Comparison of ENCODE assay signal across 11 cellular contexts in genomic region chr1:229059671-229060079, GRCh38.
DNase-seq lines count a peak whose midpoint lies in the region; ATAC-seq, FAIRE-seq and TF ChIP-seq lines count a peak whose summit lies in the region.
"Had no signal": no experiment of that assay in that cellular context is flagged by ENCODE, and none has a peak within 500 bp of the region (broad histone marks: within the 10 kb centered on the region; RNA-seq: fewer than 3 reads in every experiment).

No MANE protein-coding gene starts in this region.

- no peaks in the 10 kb centered on the region for H3K36me3 ChIP-seq in small intestine (ENCODE audit: control insufficient read depth in 2 of 2, insufficient read depth in 2 of 2, low read length in 2 of 2)

- no peaks in the 10 kb centered on the region for H3K36me3 Mint-ChIP-seq in brain
- no peaks in the 10 kb centered on the region for H3K36me3 Mint-ChIP-seq in osteocyte (ENCODE audit: unreplicated experiment)

- DNase-seq in EH (ENCODE audit: low read depth) (peak; percentile 17), left kidney (ENCODE audit: low read depth, low spot score) (peak; percentile 52), small intestine (peak; percentile 19), DMS79 (lab: John Stamatoyannopoulos, UW) (no peak), osteocyte (ENCODE audit: extremely low spot score, unreplicated experiment) (no peak)
- DNase-seq: activated naive CD4-positive, alpha-beta T cell; DMS153; stimulated activated naive CD8-positive, alpha-beta T cell treated with anti-CD3 and anti-CD28 coated beads, Interleukin-15, Interleukin-2, amounts not matched to agents 100 U/mL and 50 U/mL, for 24 hours had no signal

- no peaks in the 10 kb centered on the region for H3K27me3 ChIP-seq in small intestine (ENCODE audit: control insufficient read depth in 2 of 2, insufficient read depth in 2 of 2, low read length in 2 of 2)

- WGBS in small intestine, 3 donors = 27 to 29% (median 27%) methylated on average over 9 of the region's 9 CpGs

- FAIRE-seq in small intestine (lab: Jason Lieb, UNC) = no peak

- H3K4me3 Mint-ChIP-seq in brain (no peak overlapping the region), osteocyte (ENCODE audit: unreplicated experiment) (no peak overlapping the region)

- peaks cover 3 to 4% of the 10 kb centered on the region in 2 donors for H3K4me1 ChIP-seq in small intestine (ENCODE audit: control insufficient read depth in 2 of 2, insufficient read depth in 1 of 2, low read depth in 1 of 2, low read length in 1 of 2)

- ATAC-seq in GM21381 (IDR thresholded peaks at IDR 0.05; ENCODE audit: unreplicated experiment) (no peak), GM19455 (IDR thresholded peaks at IDR 0.05; ENCODE audit: unreplicated experiment) (no peak)
- ATAC-seq: stimulated activated naive CD8-positive, alpha-beta T cell treated with anti-CD3 and anti-CD28 coated beads, Interleukin-15, Interleukin-2, amounts not matched to agents 100 U/mL and 50 U/mL, for 24 hours had no signal

- H3K4me3 ChIP-seq in small intestine (ENCODE audit: low read depth in 1 of 2, low read length in 2 of 2) = no peak overlapping the region

- peak overlapping the region; percentile 27 to 83 (median 42) for H3K27ac Mint-ChIP-seq in brain
- H3K27ac Mint-ChIP-seq in osteocyte (ENCODE audit: unreplicated experiment) = no peak overlapping the region

- H3K27me3 Mint-ChIP-seq in brain = peaks cover 10% of the 10 kb centered on the region
- H3K27me3 Mint-ChIP-seq in osteocyte (ENCODE audit: unreplicated experiment) = peaks cover 31% of the 10 kb centered on the region

- H3K27ac ChIP-seq in small intestine (ENCODE audit: low read depth in 1 of 2, low read length in 1 of 2) = peak overlapping the region in 1 of 2 donors; percentile 21

- H3K9me3 Mint-ChIP-seq in brain (peaks cover 0 to 7% (median 0%) of the 10 kb centered on the region in 5 experiments), osteocyte (ENCODE audit: unreplicated experiment) (no peaks in the 10 kb centered on the region)

- H3K4me1 Mint-ChIP-seq in brain (peaks cover 52% of the 10 kb centered on the region), osteocyte (ENCODE audit: unreplicated experiment) (peaks cover 20% of the 10 kb centered on the region)

- H3K9me3 ChIP-seq in small intestine (ENCODE audit: control insufficient read depth, low read depth) = no peaks in the 10 kb centered on the region

- no peak for TF ChIP-seq CTCF in brain (conservative IDR thresholded peaks at IDR 0.05)
- TF ChIP-seq CTCF in osteocyte (IDR thresholded peaks at IDR 0.05) = no peak

Comparison
In these comparisons a context has a peak if more than half of its experiments do, and no peak if none do; other contexts are left out.
1. DNase-seq: peak in EH (single experiment), left kidney (single experiment) and small intestine (single experiment); none in DMS79 (single experiment) and osteocyte (single experiment).